ENCODE assay signal across 1 cellular context in genomic region chr1:161932668-161933067, GRCh38.
TF ChIP-seq lines count a peak whose summit lies in the region.

No MANE protein-coding gene starts in this region.

TF ChIP-seq in K562, 482 proteins besides CTCF, POLR2A, EP300 and RAD21 (continued from another document):
- TF ChIP-seq ZBTB33 (CRISPR knock-in tag; IDR thresholded peaks at IDR 0.05) (no peak), NELFE (IDR thresholded peaks at IDR 0.05; ENCODE audit: insufficient read depth, insufficient read length) (no peak), CLOCK (CRISPR knock-in tag; IDR thresholded peaks at IDR 0.05; ENCODE audit: borderline replicate concordance) (no peak), SETDB1 (IDR thresholded peaks at IDR 0.05; ENCODE audit: low read length) (no peak)
